Comparison of ENCODE assay signal across 8 cellular contexts in genomic region chr2:241858206-241859016, GRCh38. TPM values are rescaled to one million over a fixed set of nuclear protein-coding genes. Genes with fewer than 3 reads are reported as not detected.
DNase-seq lines count a peak whose midpoint lies in the region; ATAC-seq and TF ChIP-seq lines count a peak whose summit lies in the region.

Gene PDCD1 (minus strand): TSS chr2:241858894. CDS start chr2:241858838, 56 bp downstream.

- peak within 1 kb of the TSS; percentile 95 for H3K27ac ChIP-seq in KOPT-K1 (ENCODE audit: low read depth, low read length, poor library complexity, severe bottlenecking)

- WGBS in lower leg skin, 2 donors = 71 to 83% methylated on average over 16 to 20 of the region's 28 CpGs

- H3K36me3 Mint-ChIP-seq in activated naive CD4-positive, alpha-beta T cell treated with anti-CD3 and anti-CD28 coated beads for 36 hours (ENCODE audit: low read depth) = no peaks in the 10 kb centered on the region

- peaks cover 7% of the 10 kb centered on the region for H3K27me3 Mint-ChIP-seq in activated naive CD4-positive, alpha-beta T cell treated with anti-CD3 and anti-CD28 coated beads for 36 hours (ENCODE audit: low read depth)

- no peak for TF ChIP-seq CTCF in lower leg skin (IDR thresholded peaks at IDR 0.05)

- CTCF ChIA-PET in activated naive CD4-positive, alpha-beta T cell treated with anti-CD3 and anti-CD28 coated beads for 36 hours (lab: Charles Lee) = no interaction called here

- peak within 1 kb of the TSS; percentile 76 for H3K4me3 Mint-ChIP-seq in activated naive CD4-positive, alpha-beta T cell treated with anti-CD3 and anti-CD28 coated beads for 36 hours

- H3K27ac Mint-ChIP-seq in activated naive CD4-positive, alpha-beta T cell treated with anti-CD3 and anti-CD28 coated beads for 36 hours = peak within 1 kb of the TSS; percentile 95

- H3K9me3 ChIP-seq in KOPT-K1 (ENCODE audit: insufficient read depth, low read length, poor library complexity, severe bottlenecking) = no peaks in the 10 kb centered on the region

- peak; percentile 32 for ATAC-seq in GM19035 (IDR thresholded peaks at IDR 0.05; ENCODE audit: unreplicated experiment)
- ATAC-seq in GM21528 (IDR thresholded peaks at IDR 0.05; ENCODE audit: low FRiP score, unreplicated experiment) = no peak

- intact Hi-C loops in activated naive CD4-positive, alpha-beta T cell treated with anti-CD3 and anti-CD28 coated beads for 36 hours (cut with micrococcal nuclease) = loop anchor here (1.0 to 5.0 kb wide), 5 partner anchors 14 to 128 kb away; no protein-coding TSS in a partner anchor
- intact Hi-C loops in lower leg skin (cut with DNase I; ENCODE audit: low total_unique reads) = no loop called here

- no peaks in the 10 kb centered on the region for H3K9me3 Mint-ChIP-seq in activated naive CD4-positive, alpha-beta T cell treated with anti-CD3 and anti-CD28 coated beads for 36 hours

- H3K4me3 ChIP-seq in lower leg skin (ENCODE audit: low read depth, poor library complexity, severe bottlenecking) = no peak within 1 kb of the TSS

- peak; percentile 86 for DNase-seq in activated naive CD4-positive, alpha-beta T cell treated with anti-CD3 and anti-CD28 coated beads for 36 hours
- peak; percentile 74 for DNase-seq in left kidney (ENCODE audit: low read depth, low spot score)
- peak; percentile 61 to 73 for DNase-seq in stimulated activated CD8-positive, alpha-beta memory T cell treated with anti-CD3 and anti-CD28 coated beads, Interleukin-4, amount 100 ng/mL, for 4 hours (ENCODE audit: low read depth in 2 of 2, low spot score in 1 of 2)
- DNase-seq in SKM-1 treated with dmso at 0.1 percent for 144 hours (lab: John Stamatoyannopoulos, UW; ENCODE audit: unreplicated experiment) = no peak
- no peak for DNase-seq in lower leg skin (ENCODE audit: low spot score in 2 of 2)

- H3K4me1 Mint-ChIP-seq in activated naive CD4-positive, alpha-beta T cell treated with anti-CD3 and anti-CD28 coated beads for 36 hours (ENCODE audit: low read depth) = peaks cover 57% of the 10 kb centered on the region

- no peaks in the 10 kb centered on the region for H3K36me3 ChIP-seq in KOPT-K1 (ENCODE audit: insufficient read depth, low read length)

- no peak for TF ChIP-seq POLR2A in lower leg skin (IDR thresholded peaks at IDR 0.05)

RNA-seq across cellular contexts. Expression of gene PDCD1, which starts in this region (rescaled TPM):
- 1 to 10 TPM; 6.9 to 8.3 TPM for total RNA-seq in activated naive CD4-positive, alpha-beta T cell treated with anti-CD3 and anti-CD28 coated beads for 36 hours
- total RNA-seq in lower leg skin = 1 to 10 TPM in 1 of 4 donors, under 1 TPM in 2, not detected in 1; 0.42 to 1.3 (median 0.86) TPM

Comparison
In these comparisons a context has a peak if more than half of its experiments do, and no peak if none do; other contexts are left out.
1. DNase-seq: peak in activated naive CD4-positive, alpha-beta T cell treated with anti-CD3 and anti-CD28 coated beads for 36 hours (single experiment), left kidney (single experiment) and stimulated activated CD8-positive, alpha-beta memory T cell treated with anti-CD3 and anti-CD28 coated beads, Interleukin-4, amount 100 ng/mL, for 4 hours (2 of 2); none in SKM-1 treated with dmso at 0.1 percent for 144 hours (single experiment) and lower leg skin (0 of 2).